22 cellular contexts compared by ENCODE assay signal in genomic region chr6:144617231-144618199, GRCh38.
DNase-seq lines count a peak whose midpoint lies in the region; ATAC-seq, FAIRE-seq and TF ChIP-seq lines count a peak whose summit lies in the region.
"Had no signal": no experiment of that assay in that cellular context is flagged by ENCODE, and none has a peak within 500 bp of the region (broad histone marks: within the 10 kb centered on the region; RNA-seq: fewer than 3 reads in every experiment).

No MANE protein-coding gene starts in this region.

- TF ChIP-seq CTCF in SK-N-SH (IDR thresholded peaks at IDR 0.05) (no peak), H1 (IDR thresholded peaks at IDR 0.05; ENCODE audit: control extremely low read depth in 1 of 3, insufficient read depth in 1 of 3, low read depth in 1 of 3, low read length in 3 of 3) (no peak)

- no peak overlapping the region for H3K4me2 ChIP-seq in SK-N-SH
- peak overlapping the region; percentile 32 to 40; a peak in 3 of 4 replicates for H3K4me2 ChIP-seq in H1 (ENCODE audit: insufficient read depth in 1 of 2, low read depth in 2 of 2, low read length in 2 of 2)

- H3K36me3 Mint-ChIP-seq in effector memory CD8-positive, alpha-beta T cell (ENCODE audit: insufficient read depth), result peaks cover 3% of the 10 kb centered on the region

- H3K23me2 ChIP-seq in H1 (ENCODE audit: low read depth, low read length), result no peaks in the 10 kb centered on the region

- H4K20me1 ChIP-seq in SK-N-SH (ENCODE audit: insufficient read depth) (no peaks in the 10 kb centered on the region), H1 (replicated peaks in 1 of 2; ENCODE audit: control insufficient read depth in 1 of 2, insufficient read depth in 2 of 2, low read length in 2 of 2) (no peaks in the 10 kb centered on the region)

- H3K27ac ChIP-seq in SK-N-SH (ENCODE audit: low read depth in 2 of 2, low read length in 1 of 2) (no peak overlapping the region; a peak in 1 of 4 replicates), H1 (ENCODE audit: low read depth, low read length) (no peak overlapping the region)
- H3K27ac ChIP-seq: BLaER1, dorsolateral prefrontal cortex, tibial artery had no signal

- no peaks in the 10 kb centered on the region for H3K9me2 ChIP-seq in SK-N-SH

- ATAC-seq in SK-N-SH treated with all-trans-retinoic acid at 6 μM for 48 hours (peak; percentile 40; the same call in 1 of the 3 replicates), GM21367 (IDR thresholded peaks at IDR 0.05; ENCODE audit: unreplicated experiment) (no peak)
- ATAC-seq in effector memory CD8-positive, alpha-beta T cell (replicated peaks), result no peak
- ATAC-seq: activated CD4-positive, alpha-beta T cell treated with anti-CD3 and anti-CD28 coated beads for 36 hours; naive thymus-derived CD8-positive, alpha-beta T cell; stimulated activated naive CD8-positive, alpha-beta T cell treated with anti-CD3 and anti-CD28 coated beads, Interleukin-15, amount 100 ng/mL, for 72 hours had no signal

- H3K18ac ChIP-seq in H1 (ENCODE audit: extremely low read depth, low read length), result no peak overlapping the region; the same call in 1 of the 2 replicates

- no peaks in the 10 kb centered on the region for H3F3A ChIP-seq in SK-N-SH (replicated peaks; ENCODE audit: insufficient read depth)

- no peaks in the 10 kb centered on the region for H3K79me1 ChIP-seq in H1 (ENCODE audit: low read depth, low read length)

- peak overlapping the region; percentile 42; the same call in 1 of the 2 replicates for H2BK12ac ChIP-seq in H1 (ENCODE audit: low read depth, low read length)

- CTCF ChIA-PET in SK-N-SH (lab: Yijun Ruan, JAX) (interaction anchor here (1.0 kb wide), 1 partner anchor 13 kb away, joined by 5 read pairs; no protein-coding TSS in a partner anchor), H1 (lab: Charles Lee; ENCODE audit: partially characterized antibody) (interaction anchor here (1.0 to 1.6 kb wide), 3 partner anchors 17 to 43 kb away, joined by 3 read pairs; no protein-coding TSS in a partner anchor)

- no peak overlapping the region for H4K5ac ChIP-seq in H1 (ENCODE audit: insufficient read length, low read depth, low read length)

- no peak overlapping the region for H3K56ac ChIP-seq in H1 (replicated peaks; ENCODE audit: insufficient read length, low read depth, low read length)

- 0 out of 4 replicates have a peak, but pooled peaks of 1 of the 2 experiments have one; percentile 27 for TF ChIP-seq EP300 in SK-N-SH (IDR thresholded peaks at IDR 0.05; ENCODE audit: borderline replicate concordance in 1 of 2, low read depth in 1 of 2, low read length in 1 of 2)
- no peak for TF ChIP-seq EP300 in H1 (IDR thresholded peaks at IDR 0.05; ENCODE audit: borderline replicate concordance in 1 of 2, low read depth in 2 of 2, low read length in 2 of 2)

- peak overlapping the region; percentile 96 for H2BK120ac ChIP-seq in H1 (replicated peaks; ENCODE audit: low read depth, low read length)

- POLR2A ChIA-PET in SK-N-SH (lab: Yijun Ruan, JAX) (no interaction called here), H1 (lab: Charles Lee; ENCODE audit: partially characterized antibody) (no interaction called here)

- no peak overlapping the region for H4K8ac ChIP-seq in H1 (ENCODE audit: extremely low read depth, insufficient read depth, low read length)

- H2AFZ ChIP-seq in SK-N-SH (ENCODE audit: low read depth) (no peak overlapping the region), H1 (ENCODE audit: low read length) (no peak overlapping the region)

- no peaks in the 10 kb centered on the region for H3K9me3 Mint-ChIP-seq in effector memory CD8-positive, alpha-beta T cell
- H3K9me3 Mint-ChIP-seq: IgD-negative memory B cell; naive thymus-derived CD8-positive, alpha-beta T cell; stimulated activated naive CD8-positive, alpha-beta T cell treated with anti-CD3 and anti-CD28 coated beads, Interleukin-15, amount 100 ng/mL, for 72 hours had no signal

- no peaks in the 10 kb centered on the region for H3K36me3 ChIP-seq in SK-N-SH (replicated peaks in 1 of 2; ENCODE audit: control insufficient read depth in 1 of 2, insufficient read depth in 2 of 2, low read length in 1 of 2)
- H3K36me3 ChIP-seq in H1 (ENCODE audit: control insufficient read depth in 2 of 4, insufficient read depth in 4 of 4, low read length in 3 of 4), result no peaks in the 10 kb centered on the region
- H3K36me3 ChIP-seq: BLaER1, tibial artery had no signal

- in situ Hi-C loops in KBM-7 (cut with MboI; ENCODE audit: low pct_unique_long_range_greater_than_20kb, low sequenced_read_pairs), result no loop called here

- no peaks in the 10 kb centered on the region for H3K9me3 ChIP-seq in SK-N-SH
- H3K9me3 ChIP-seq in H1 (ENCODE audit: insufficient read depth in 2 of 2, low read depth in 1 of 2, low read length in 1 of 2), result no peaks in the 10 kb centered on the region
- H3K9me3 ChIP-seq: BLaER1, tibial artery had no signal

- no peak for TF ChIP-seq POLR2A in H1 (IDR thresholded peaks at IDR 0.05; ENCODE audit: control extremely low read depth in 1 of 2, low read depth in 2 of 2, low read length in 2 of 2)

- no peak for TF ChIP-seq RAD21 in SK-N-SH (IDR thresholded peaks at IDR 0.05; ENCODE audit: low read length)
- no peak for TF ChIP-seq RAD21 in H1 (IDR thresholded peaks at IDR 0.05 in 1 of 2, conservative IDR thresholded peaks at IDR 0.05 in 1 of 2; ENCODE audit: low read depth in 2 of 2, low read length in 2 of 2)

- no peak overlapping the region for H2BK15ac ChIP-seq in H1 (ENCODE audit: low read length)

- peak overlapping the region; percentile 17 for H3K4ac ChIP-seq in H1 (replicated peaks; ENCODE audit: insufficient read length, low read depth, low read length)

- H3K4me3 Mint-ChIP-seq in effector memory CD8-positive, alpha-beta T cell, result no peak overlapping the region
- H3K4me3 Mint-ChIP-seq: activated CD4-positive, alpha-beta T cell treated with anti-CD3 and anti-CD28 coated beads for 36 hours; IgD-negative memory B cell; naive thymus-derived CD8-positive, alpha-beta T cell; stimulated activated naive CD8-positive, alpha-beta T cell treated with anti-CD3 and anti-CD28 coated beads, Interleukin-15, amount 100 ng/mL, for 72 hours had no signal

- H3K23ac ChIP-seq in H1 (ENCODE audit: insufficient read length), result no peak overlapping the region

- H3K4me1 ChIP-seq in SK-N-SH (ENCODE audit: control insufficient read depth in 1 of 2, insufficient read depth in 2 of 2, low read depth in 1 of 2, low read length in 1 of 2) (no peaks in the 10 kb centered on the region; a peak in 2 of 4 replicates), H1 (replicated peaks in 1 of 4; ENCODE audit: control insufficient read depth in 3 of 4, insufficient read depth in 4 of 4, low read length in 3 of 4) (peaks cover 3 to 21% (median 7%) of the 10 kb centered on the region in 4 experiments)
- H3K4me1 ChIP-seq: tibial artery had no signal

- no peak overlapping the region for H3K14ac ChIP-seq in H1 (ENCODE audit: insufficient read length)

- peak overlapping the region in 1 of 2 donors; percentile 64 for H3K27ac Mint-ChIP-seq in effector memory CD8-positive, alpha-beta T cell
- H3K27ac Mint-ChIP-seq: activated CD4-positive, alpha-beta T cell treated with anti-CD3 and anti-CD28 coated beads for 36 hours; stimulated activated naive CD8-positive, alpha-beta T cell treated with anti-CD3 and anti-CD28 coated beads, Interleukin-15, amount 100 ng/mL, for 72 hours had no signal

- 0 out of 2 replicates have a peak overlapping the region, but pooled peaks have one; percentile 54 for H2BK5ac ChIP-seq in H1 (ENCODE audit: low read depth, low read length)

- DNase-seq in SK-N-SH (no peak), NCI-H2081 (lab: John Stamatoyannopoulos, UW) (peak; percentile 69 to 88), H1 (ENCODE audit: low read depth in 1 of 2, low spot score in 2 of 2) (no peak), KBM-7 (no peak)
- DNase-seq in effector memory CD8-positive, alpha-beta T cell, result no peak
- DNase-seq: activated CD4-positive, alpha-beta T cell treated with anti-CD3 and anti-CD28 coated beads for 36 hours; activated CD8-positive, alpha-beta memory T cell treated with anti-CD3 and anti-CD28 coated beads for 24 hours; activated gamma-delta T cell treated with Interleukin-2 at 50 U/mL for 16 hours; cerebellar nuclear complex; DMS153; dorsolateral prefrontal cortex; kidney; naive thymus-derived CD8-positive, alpha-beta T cell; NCI-H1436; OCI-M1; stimulated activated naive CD8-positive, alpha-beta T cell treated with anti-CD3 and anti-CD28 coated beads, Interleukin-15, amount 100 ng/mL, for 72 hours; T-helper 2 cell; tibial artery had no signal

- peak overlapping the region; percentile 53; the same call in 1 of the 2 replicates for H2BK20ac ChIP-seq in H1 (ENCODE audit: low read length)

- H3K4me3 ChIP-seq in SK-N-SH (ENCODE audit: low read depth in 2 of 2, low read length in 1 of 2) (no peak overlapping the region), H1 (ENCODE audit: extremely low read depth in 1 of 4, insufficient read depth in 2 of 4, low read depth in 3 of 4, low read length in 4 of 4) (no peak overlapping the region)
- H3K4me3 ChIP-seq: BLaER1, dorsolateral prefrontal cortex, tibial artery had no signal

- H3K9ac ChIP-seq in SK-N-SH (no peak overlapping the region), H1 (replicated peaks in 1 of 4; ENCODE audit: extremely low read depth in 1 of 4, low read depth in 3 of 4, low read length in 3 of 4) (no peak overlapping the region)
- H3K9ac ChIP-seq: BLaER1 had no signal

- peaks cover 21 to 56% of the 10 kb centered on the region in 2 donors for H3K4me1 Mint-ChIP-seq in effector memory CD8-positive, alpha-beta T cell (ENCODE audit: low read depth in 2 of 2)

- peak overlapping the region; percentile 82 for H4K91ac ChIP-seq in H1 (replicated peaks; ENCODE audit: insufficient read length, low read length)

- H3K27me3 Mint-ChIP-seq in effector memory CD8-positive, alpha-beta T cell, result no peaks in the 10 kb centered on the region
- H3K27me3 Mint-ChIP-seq: activated CD4-positive, alpha-beta T cell treated with anti-CD3 and anti-CD28 coated beads for 36 hours; IgD-negative memory B cell; naive thymus-derived CD8-positive, alpha-beta T cell; stimulated activated naive CD8-positive, alpha-beta T cell treated with anti-CD3 and anti-CD28 coated beads, Interleukin-15, amount 100 ng/mL, for 72 hours had no signal

- no peak overlapping the region for H2AK5ac ChIP-seq in H1 (ENCODE audit: low read depth, low read length)

- H3K79me2 ChIP-seq in SK-N-SH (ENCODE audit: insufficient read depth) (no peaks in the 10 kb centered on the region), H1 (ENCODE audit: control insufficient read depth in 1 of 2, insufficient read depth in 2 of 2, low read length in 2 of 2) (no peaks in the 10 kb centered on the region)

- WGBS in SK-N-SH (ENCODE audit: low lambda C conversion rate), result 63% methylated on average over 5 of the region's 5 CpGs
- 68% methylated on average over 5 of the region's 5 CpGs; no CpG with 5 or more reads in 1 of the 2 experiments for WGBS in H1 (ENCODE audit: extremely low coverage in 1 of 2, insufficient coverage in 1 of 2, insufficient read length in 1 of 2, insufficient replicate concordance in 2 of 2, low coverage in 1 of 2, low lambda C conversion rate in 2 of 2, missing lambda C conversion rate in 1 of 2), 2 experiments

- FAIRE-seq in H1 (lab: Jason Lieb, UNC), result peak; percentile 28

- H3K27me3 ChIP-seq in SK-N-SH (ENCODE audit: insufficient read depth) (no peaks in the 10 kb centered on the region), H1 (replicated peaks in 1 of 4; ENCODE audit: control insufficient read depth in 3 of 4, extremely low read depth in 1 of 4, insufficient read depth in 3 of 4, low read length in 3 of 4) (no peaks in the 10 kb centered on the region)
- H3K27me3 ChIP-seq: BLaER1, dorsolateral prefrontal cortex, tibial artery had no signal

Comparison
In these comparisons a context has a peak if more than half of its experiments do, and no peak if none do; other contexts are left out.
1. DNase-seq: peak in NCI-H2081 (2 of 2); none in SK-N-SH (single experiment), H1 (0 of 2), KBM-7 (single experiment) and effector memory CD8-positive, alpha-beta T cell (0 of 3).